Comparison of ENCODE assay signal across 8 cellular contexts in the genomic region with DNA sequence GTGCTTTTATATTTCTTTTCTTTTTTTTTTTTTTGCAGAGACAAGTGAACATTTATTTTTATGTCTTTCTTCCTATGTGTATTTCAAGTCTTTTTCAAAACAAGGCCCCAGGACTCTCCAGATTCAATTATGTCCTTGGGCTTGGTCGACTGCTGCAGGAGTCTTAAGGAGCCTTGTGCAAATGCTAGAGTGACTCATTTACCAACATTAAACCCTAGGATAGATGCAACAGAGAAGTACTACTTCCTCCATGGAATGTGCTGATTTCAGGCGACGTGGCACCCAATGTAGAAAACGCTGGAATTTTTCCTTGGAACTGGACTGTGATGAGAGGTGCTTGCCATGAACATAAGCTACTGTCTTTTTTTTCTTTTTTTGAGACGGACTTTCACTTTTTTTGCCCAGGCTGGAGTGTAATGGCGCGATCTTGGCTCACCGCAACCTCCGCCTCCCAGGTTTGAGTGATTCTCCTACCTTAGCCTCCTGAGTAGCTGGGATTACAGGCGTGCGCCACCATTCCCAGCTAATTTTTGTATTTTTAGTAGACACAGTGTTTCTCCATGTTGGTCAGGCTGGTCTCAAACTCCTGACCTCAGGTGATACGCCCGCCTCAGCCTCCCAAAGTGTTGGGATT. TPM values are rescaled to one million over a fixed set of nuclear protein-coding genes. Genes with fewer than 3 reads are reported as not detected.
DNase-seq lines count a peak whose midpoint lies in the region; ATAC-seq, FAIRE-seq and TF ChIP-seq lines count a peak whose summit lies in the region.
"Not testable (repeated sequence)": the region's sequence is repeated elsewhere in the genome, so short reads cannot be mapped to it uniquely, and the experiment has no call there.

No MANE protein-coding gene starts in this region.

- FAIRE-seq in bronchial epithelial cell (lab: Jason Lieb, UNC) = not testable (repeated sequence)

- H3K79me2 ChIP-seq in KMS-11 (ENCODE audit: insufficient read depth, low read depth) = not testable (repeated sequence)

- POLR2A ChIA-PET in CD4-positive, alpha-beta memory T cell (lab: Charles Lee; ENCODE audit: partially characterized antibody) = interaction anchor here (0.9 to 11.1 kb wide), 18 partner anchors 9 to 161 kb away, joined by 3 to 457 read pairs (median 19); a partner anchor contains a TSS

- peaks cover 10 to 33% (median 20%) of the 10 kb centered on the region in 4 donors for H3K4me1 Mint-ChIP-seq in CD4-positive, alpha-beta memory T cell
- peaks cover 42% of the 10 kb centered on the region for H3K4me1 Mint-ChIP-seq in activated T-cell treated with anti-CD3 and anti-CD28 coated beads, Interleukin-2, amount 50 U/mL, for 72 hours (ENCODE audit: low read depth)
- H3K4me1 Mint-ChIP-seq in nephron progenitor cell = peaks cover 43% of the 10 kb centered on the region

- not testable (repeated sequence) for H3K36me3 Mint-ChIP-seq in CD4-positive, alpha-beta memory T cell
- peaks cover 6 to 15% of the 10 kb centered on the region in 2 donors for H3K36me3 Mint-ChIP-seq in activated T-cell treated with anti-CD3 and anti-CD28 coated beads, Interleukin-2, amount 50 U/mL, for 72 hours (ENCODE audit: insufficient read depth in 2 of 2)
- H3K36me3 Mint-ChIP-seq in nephron progenitor cell (ENCODE audit: low read depth) = peaks cover 27% of the 10 kb centered on the region

- intact Hi-C loops in CD4-positive, alpha-beta memory T cell (cut with micrococcal nuclease) = not testable (repeated sequence)

- not testable (repeated sequence) for H3K4me3 ChIP-seq in CD4-positive, alpha-beta memory T cell (ENCODE audit: low read length in 2 of 2); KMS-11 (IDR thresholded peaks at IDR 0.05; ENCODE audit: insufficient read depth, low read depth, low read length); bronchial epithelial cell (ENCODE audit: low read depth, low read length); tibial nerve

- DNase-seq in CD4-positive, alpha-beta memory T cell; activated T-cell treated with anti-CD3 and anti-CD28 coated beads, Interleukin-2, amount 50 U/mL, for 72 hours; nephron progenitor cell; tibial nerve (ENCODE audit: low spot score in 2 of 2): not testable (repeated sequence)
- DNase-seq in SIG-M5 treated with dmso at 0.1 percent for 504 hours (lab: John Stamatoyannopoulos, UW; ENCODE audit: unreplicated experiment) = peak; percentile 48
- DNase-seq in bronchial epithelial cell (ENCODE audit: low read depth) = peak; percentile 29
- DNase-seq in iris pigment epithelial cell (ENCODE audit: low read depth) = peak; percentile 30

- CTCF ChIA-PET in CD4-positive, alpha-beta memory T cell (lab: Charles Lee; ENCODE audit: partially characterized antibody) = interaction anchor here (0.8 to 4.7 kb wide), 19 partner anchors 8 to 114 kb away, joined by 3 to 101 read pairs (median 10); a partner anchor contains a TSS

- not testable (repeated sequence) for H3K9me3 Mint-ChIP-seq in CD4-positive, alpha-beta memory T cell; activated T-cell treated with anti-CD3 and anti-CD28 coated beads, Interleukin-2, amount 50 U/mL, for 72 hours; nephron progenitor cell

- not testable (repeated sequence) for H3K9me3 ChIP-seq in CD4-positive, alpha-beta memory T cell (ENCODE audit: control insufficient read depth in 1 of 2, low read length in 2 of 2); tibial nerve

- peak overlapping the region; percentile 21 to 99 (median 90) for H3K4me3 Mint-ChIP-seq in CD4-positive, alpha-beta memory T cell
- peak overlapping the region; percentile 95 to 99 for H3K4me3 Mint-ChIP-seq in activated T-cell treated with anti-CD3 and anti-CD28 coated beads, Interleukin-2, amount 50 U/mL, for 72 hours
- H3K4me3 Mint-ChIP-seq in nephron progenitor cell = peak overlapping the region; percentile 92

- H3K36me3 ChIP-seq in CD4-positive, alpha-beta memory T cell (ENCODE audit: insufficient read depth, low read length); KMS-11 (ENCODE audit: insufficient read depth); bronchial epithelial cell (ENCODE audit: control insufficient read depth, insufficient read depth, low read length): not testable (repeated sequence)
- H3K36me3 ChIP-seq in tibial nerve = peaks cover 0 to 19% (median 7%) of the 10 kb centered on the region in 3 donors

- H3K9ac ChIP-seq in KMS-11 = not testable (repeated sequence)

- 0 out of 2 replicates have a peak overlapping the region, but pooled peaks have one; percentile 81 for H3K4me2 ChIP-seq in KMS-11

- H3K27ac Mint-ChIP-seq in CD4-positive, alpha-beta memory T cell = peak overlapping the region; percentile 94 to 99 (median 97)
- peak overlapping the region; percentile 98 for H3K27ac Mint-ChIP-seq in activated T-cell treated with anti-CD3 and anti-CD28 coated beads, Interleukin-2, amount 50 U/mL, for 72 hours
- H3K27ac Mint-ChIP-seq in nephron progenitor cell = not testable (repeated sequence)

- H4K20me1 ChIP-seq in KMS-11 (ENCODE audit: insufficient read depth) = not testable (repeated sequence)

- H3K27ac ChIP-seq in CD4-positive, alpha-beta memory T cell (ENCODE audit: low read depth, low read length); KMS-11: not testable (repeated sequence)
- peak overlapping the region in 3 of 4 donors; percentile 93 to 97 (median 96) for H3K27ac ChIP-seq in tibial nerve

- TF ChIP-seq CTCF in KMS-11 (conservative IDR thresholded peaks at IDR 0.05; ENCODE audit: low read depth, low read length); bronchial epithelial cell (IDR thresholded peaks at IDR 0.05; ENCODE audit: insufficient read depth, low read length, severe bottlenecking); nephron progenitor cell (IDR thresholded peaks at IDR 0.05); tibial nerve (IDR thresholded peaks at IDR 0.05): not testable (repeated sequence)

- not testable (repeated sequence) for H3K27me3 ChIP-seq in CD4-positive, alpha-beta memory T cell (ENCODE audit: insufficient read depth, low read length); KMS-11 (ENCODE audit: insufficient read depth, low read depth); bronchial epithelial cell (ENCODE audit: control insufficient read depth, insufficient read depth, low read length); tibial nerve

- not testable (repeated sequence) for H3K27me3 Mint-ChIP-seq in CD4-positive, alpha-beta memory T cell; activated T-cell treated with anti-CD3 and anti-CD28 coated beads, Interleukin-2, amount 50 U/mL, for 72 hours (ENCODE audit: low read depth); nephron progenitor cell (ENCODE audit: low read depth, poor library complexity)

- not testable (repeated sequence) for H2AFZ ChIP-seq in KMS-11 (ENCODE audit: low read depth)

- not testable (repeated sequence) for TF ChIP-seq POLR2A in tibial nerve (IDR thresholded peaks at IDR 0.05)

- WGBS in tibial nerve, 2 donors = 89 to 94% methylated on average over 13 of the region's 13 CpGs

- TF ChIP-seq EP300 in tibial nerve (IDR thresholded peaks at IDR 0.05) = not testable (repeated sequence)

- not testable (repeated sequence) for ATAC-seq in activated T-cell treated with anti-CD3 and anti-CD28 coated beads, Interleukin-2, amount 50 U/mL, for 72 hours (replicated peaks in 1 of 2)

- H3K4me1 ChIP-seq in CD4-positive, alpha-beta memory T cell (ENCODE audit: insufficient read depth, low read length) = peaks cover 27% of the 10 kb centered on the region
- H3K4me1 ChIP-seq in KMS-11 (ENCODE audit: low read depth, poor library complexity, severe bottlenecking) (peaks cover 22% of the 10 kb centered on the region), tibial nerve (peaks cover 0 to 36% (median 15%) of the 10 kb centered on the region in 4 donors)

RNA-seq across cellular contexts. Expression of a gene that starts 1.9 kb away (rescaled TPM):
- total RNA-seq in CD4-positive, alpha-beta memory T cell = 10 to 100 TPM; 15.7 to 17.8 TPM
- 1 to 10 TPM; 7.8 to 8.8 TPM for polyA plus RNA-seq in CD4-positive, alpha-beta memory T cell
- total RNA-seq in activated T-cell treated with anti-CD3 and anti-CD28 coated beads, Interleukin-2, amount 50 U/mL, for 72 hours = 1 to 10 TPM; 8.3 to 9.2 TPM
- total RNA-seq in bronchial epithelial cell = 4.4 and 6.1 TPM in 2 replicates
- 10 to 100 TPM; 17.4 to 22.2 (median 19.6) TPM for total RNA-seq in tibial nerve

RNA-seq across cellular contexts. Expression of a gene that starts 10.1 kb away (rescaled TPM):
- 1 to 10 TPM; 5.8 to 6.1 TPM for total RNA-seq in CD4-positive, alpha-beta memory T cell
- polyA plus RNA-seq in CD4-positive, alpha-beta memory T cell = 1 to 10 TPM in 1 of 2 donors, under 1 TPM in 1; 0.69 to 1.7 TPM
- total RNA-seq in activated T-cell treated with anti-CD3 and anti-CD28 coated beads, Interleukin-2, amount 50 U/mL, for 72 hours = 10 to 100 TPM; 21.0 to 22.5 TPM
- total RNA-seq in bronchial epithelial cell (19.7 and 21.9 TPM in 2 replicates), tibial nerve (10 to 100 TPM; 22.8 to 40.2 (median 31.8) TPM)

RNA-seq across cellular contexts. Expression of a gene that starts 21.7 kb away (rescaled TPM):
- total RNA-seq in CD4-positive, alpha-beta memory T cell = 10 to 100 TPM; 28.9 to 29.3 TPM
- 1 to 10 TPM; 4.2 to 8.8 TPM for polyA plus RNA-seq in CD4-positive, alpha-beta memory T cell
- total RNA-seq in activated T-cell treated with anti-CD3 and anti-CD28 coated beads, Interleukin-2, amount 50 U/mL, for 72 hours = 10 to 100 TPM; 10.7 to 12.7 TPM
- total RNA-seq in bronchial epithelial cell = 2.4 and 2.6 TPM in 2 replicates
- total RNA-seq in tibial nerve = 10 to 100 TPM; 12.5 to 16.7 (median 15.3) TPM

RNA-seq across cellular contexts. Expression of a gene that starts 35.0 kb away (rescaled TPM):
- 10 to 100 TPM; 21.4 to 22.7 TPM for total RNA-seq in CD4-positive, alpha-beta memory T cell
- 10 to 100 TPM; 31.7 to 33.8 TPM for polyA plus RNA-seq in CD4-positive, alpha-beta memory T cell
- 10 to 100 TPM; 14.5 TPM for total RNA-seq in activated T-cell treated with anti-CD3 and anti-CD28 coated beads, Interleukin-2, amount 50 U/mL, for 72 hours
- total RNA-seq in bronchial epithelial cell (4.5 and 12.7 TPM in 2 replicates), tibial nerve (10 to 100 TPM; 15.7 to 28.6 (median 22.9) TPM)

RNA-seq across cellular contexts. Expression of a gene that starts 49.0 kb away (rescaled TPM):
- total RNA-seq in CD4-positive, alpha-beta memory T cell = 10 to 100 TPM; 33.4 to 34.2 TPM
- polyA plus RNA-seq in CD4-positive, alpha-beta memory T cell = 1 to 10 TPM; 1.7 to 3.4 TPM
- total RNA-seq in activated T-cell treated with anti-CD3 and anti-CD28 coated beads, Interleukin-2, amount 50 U/mL, for 72 hours = 10 to 100 TPM; 10.9 to 12.6 TPM
- total RNA-seq in bronchial epithelial cell (4.4 and 5.3 TPM in 2 replicates), tibial nerve (10 to 100 TPM; 12.0 to 17.1 (median 14.9) TPM)
